Comparison of ENCODE assay signal across 8 cellular contexts in genomic region chr6:30722280-30723112, GRCh38. TPM values are rescaled to one million over a fixed set of nuclear protein-coding genes. Genes with fewer than 3 reads are reported as not detected.
A peak's percentile ranks its signal among the peaks of the same experiment; 100 is the strongest.
DNase-seq lines count a peak whose midpoint lies in the region; ATAC-seq and TF ChIP-seq lines count a peak whose summit lies in the region.

No MANE protein-coding gene starts in this region.

- peaks cover 0 to 49% of the 10 kb centered on the region in 2 donors for H3K4me1 ChIP-seq in ascending aorta
- peaks cover 3% of the 10 kb centered on the region for H3K4me1 ChIP-seq in right cardiac atrium (ENCODE audit: control insufficient read depth, insufficient read depth, low read length)

- ATAC-seq in right cardiac atrium = peak; percentile 0 to 1
- ATAC-seq in GM18511 (IDR thresholded peaks at IDR 0.05; ENCODE audit: unreplicated experiment) = no peak
- ATAC-seq in HG03378 (IDR thresholded peaks at IDR 0.05; ENCODE audit: unreplicated experiment) = no peak

- TF ChIP-seq CTCF in GM12865 (IDR thresholded peaks at IDR 0.05; ENCODE audit: insufficient read depth, low read depth, low read length, missing control alignments) (peak; percentile 95), ascending aorta (IDR thresholded peaks at IDR 0.05) (peak; percentile 94 to 95 (median 94))

- DNase-seq in GM12865 (ENCODE audit: low read depth) (peak; percentile 84), NCI-H1105 treated with DMSO at 0.1 percent for 48 hours (lab: John Stamatoyannopoulos, UW) (peak; percentile 66), T-helper 2 cell (peak; percentile 68 to 81 (median 77)), ascending aorta (ENCODE audit: low spot score in 2 of 2) (peak in 1 of 2 donors; percentile 93), right cardiac atrium (peak; percentile 74 to 92 (median 92)), putamen (ENCODE audit: low spot score) (peak; percentile 77)

- 12% methylated on average over 27 of the region's 27 CpGs for WGBS in right cardiac atrium

- intact Hi-C loops in ascending aorta (cut with DNase I) (loop anchor here (1.0 to 10.0 kb wide), 3 partner anchors 43 to 238 kb away; partner anchors contain the start of gene HLA-E), right cardiac atrium (cut with DNase I) (loop anchor here (1.0 to 2.0 kb wide), 4 partner anchors 38 to 44 kb away; no protein-coding TSS in a partner anchor)

- H3K27ac ChIP-seq in ascending aorta (peak overlapping the region; percentile 83 to 87), right cardiac atrium (ENCODE audit: low read length) (peak overlapping the region; percentile 96)

- H3K4me3 ChIP-seq in GM12865 (ENCODE audit: low read depth, low read length) (peak overlapping the region; percentile 92), ascending aorta (peak overlapping the region; percentile 73 to 89), right cardiac atrium (ENCODE audit: low read length) (no peak overlapping the region)

- peaks cover 29 to 50% of the 10 kb centered on the region in 2 donors for H3K36me3 ChIP-seq in ascending aorta

- H3K9me3 ChIP-seq in ascending aorta (no peaks in the 10 kb centered on the region), right cardiac atrium (ENCODE audit: control insufficient read depth, low read length) (no peaks in the 10 kb centered on the region)

- H3K27me3 ChIP-seq in ascending aorta = no peaks in the 10 kb centered on the region
- no peaks in the 10 kb centered on the region for H3K27me3 ChIP-seq in right cardiac atrium (ENCODE audit: control insufficient read depth, insufficient read depth)

RNA-seq across cellular contexts. Expression of gene TUBB, which starts 2.3 kb away (rescaled TPM):
- total RNA-seq in ascending aorta (537 TPM), right cardiac atrium (100 to 1,000 TPM; 130 to 250 (median 200) TPM)
- polyA plus RNA-seq in right cardiac atrium = 170 TPM

RNA-seq across cellular contexts. Expression of gene MDC1, which starts 5.4 kb away (rescaled TPM):
- total RNA-seq in ascending aorta (27.1 TPM), right cardiac atrium (10 to 100 TPM; 20.7 to 26.6 (median 24.2) TPM)
- polyA plus RNA-seq in right cardiac atrium = 11.1 TPM

RNA-seq across cellular contexts. Expression of gene FLOT1, which starts 20.0 kb away (rescaled TPM):
- total RNA-seq in ascending aorta = 123 TPM
- total RNA-seq in right cardiac atrium = 100 to 1,000 TPM; 180 to 208 (median 199) TPM
- polyA plus RNA-seq in right cardiac atrium = 264 TPM

RNA-seq across cellular contexts. Expression of gene IER3, which starts 21.9 kb away (rescaled TPM):
- total RNA-seq in ascending aorta = 51.9 TPM
- 10 to 100 TPM; 22.4 to 60.2 (median 34.1) TPM for total RNA-seq in right cardiac atrium
- 63.6 TPM for polyA plus RNA-seq in right cardiac atrium

RNA-seq across cellular contexts. Expression of gene NRM, which starts 31.7 kb away (rescaled TPM):
- total RNA-seq in ascending aorta (25.1 TPM), right cardiac atrium (1 to 10 TPM; 2.5 to 5.8 (median 5.0) TPM)
- 5.3 TPM for polyA plus RNA-seq in right cardiac atrium

Comparison
In these comparisons a context has a peak if more than half of its experiments do, and no peak if none do; other contexts are left out.
1. ATAC-seq: peak in right cardiac atrium (2 of 2); none in GM18511 (single experiment) and HG03378 (single experiment).